In genomic region chr3:43774799-43775198, GRCh38 we compare ENCODE assay signal across 19 cellular contexts.
DNase-seq lines count a peak whose midpoint lies in the region; ATAC-seq, FAIRE-seq and TF ChIP-seq lines count a peak whose summit lies in the region.
"Had no signal": no experiment of that assay in that cellular context is flagged by ENCODE, and none has a peak within 500 bp of the region (broad histone marks: within the 10 kb centered on the region; RNA-seq: fewer than 3 reads in every experiment).

No MANE protein-coding gene starts in this region.

- H4K8ac ChIP-seq in H1 (ENCODE audit: extremely low read depth, insufficient read depth, low read length) = no peak overlapping the region; the same call in 1 of the 2 replicates
- no peak overlapping the region for H4K8ac ChIP-seq in neuronal stem cell (ENCODE audit: low read depth, low read length)

- no peak overlapping the region for H3K4ac ChIP-seq in H1 (replicated peaks; ENCODE audit: insufficient read length, low read depth, low read length)
- no peak overlapping the region for H3K4ac ChIP-seq in neuronal stem cell (ENCODE audit: low read length)

- in situ Hi-C loops in HAP-1 (cut with MboI; ENCODE audit: low sequenced_read_pairs) = no loop called here

- no peaks in the 10 kb centered on the region for H4K20me1 ChIP-seq in H1 (replicated peaks in 1 of 2; ENCODE audit: control insufficient read depth in 1 of 2, insufficient read depth in 2 of 2, low read length in 2 of 2)
- H4K20me1 ChIP-seq: BLaER1 had no signal

- no peak overlapping the region for H4K91ac ChIP-seq in H1 (replicated peaks; ENCODE audit: insufficient read length, low read length)
- no peak overlapping the region for H4K91ac ChIP-seq in neuronal stem cell (ENCODE audit: low read depth, low read length, poor library complexity)

- no peak overlapping the region for H2AFZ ChIP-seq in H1 (ENCODE audit: low read length)
- no peak overlapping the region for H2AFZ ChIP-seq in neuronal stem cell (ENCODE audit: low read length)
- H2AFZ ChIP-seq: GM23338 had no signal

- H3K9me3 ChIP-seq in H1 (ENCODE audit: insufficient read depth in 2 of 2, low read depth in 1 of 2, low read length in 1 of 2) = peaks cover 0 to 3% of the 10 kb centered on the region in 2 experiments; a peak in 1 of 4 replicates
- peaks cover 0 to 2% of the 10 kb centered on the region in 2 donors for H3K9me3 ChIP-seq in neuronal stem cell (replicated peaks in 1 of 2; ENCODE audit: control insufficient read depth in 2 of 2, insufficient read depth in 1 of 2, low read depth in 1 of 2, low read length in 2 of 2)
- no peaks in the 10 kb centered on the region for H3K9me3 ChIP-seq in HAP-1
- no peaks in the 10 kb centered on the region for H3K9me3 ChIP-seq in effector memory CD4-positive, alpha-beta T cell (ENCODE audit: control insufficient read depth, low read length)
- H3K9me3 ChIP-seq: Caco-2 had no signal

- H2AK5ac ChIP-seq in H1 (ENCODE audit: low read depth, low read length) = 0 out of 2 replicates have a peak overlapping the region, but pooled peaks have one; percentile 32
- H2AK5ac ChIP-seq in neuronal stem cell (ENCODE audit: low read depth, low read length) = peak overlapping the region; percentile 22

- no peak overlapping the region for H2BK12ac ChIP-seq in H1 (ENCODE audit: low read depth, low read length)
- H2BK12ac ChIP-seq in neuronal stem cell (ENCODE audit: low read length) = no peak overlapping the region

- no peaks in the 10 kb centered on the region for H3K79me2 ChIP-seq in H1 (ENCODE audit: control insufficient read depth in 1 of 2, insufficient read depth in 2 of 2, low read length in 2 of 2)

- H2BK120ac ChIP-seq in H1 (replicated peaks; ENCODE audit: low read depth, low read length) = no peak overlapping the region
- no peak overlapping the region for H2BK120ac ChIP-seq in neuronal stem cell (ENCODE audit: low read depth, low read length)

- no peaks in the 10 kb centered on the region for H3K79me1 ChIP-seq in H1 (ENCODE audit: low read depth, low read length)
- no peaks in the 10 kb centered on the region for H3K79me1 ChIP-seq in neuronal stem cell (ENCODE audit: low read depth, low read length)

- H3K23ac ChIP-seq in H1 (ENCODE audit: insufficient read length) = no peak overlapping the region
- no peak overlapping the region for H3K23ac ChIP-seq in neuronal stem cell (ENCODE audit: low read depth, low read length, poor library complexity)

- no peak overlapping the region for H2BK5ac ChIP-seq in H1 (ENCODE audit: low read depth, low read length)
- no peak overlapping the region for H2BK5ac ChIP-seq in neuronal stem cell (ENCODE audit: low read length)

- H3K14ac ChIP-seq in H1 (ENCODE audit: insufficient read length) (no peak overlapping the region), neuronal stem cell (ENCODE audit: low read length) (no peak overlapping the region)

- TF ChIP-seq POLR2A in H1 (IDR thresholded peaks at IDR 0.05; ENCODE audit: control extremely low read depth in 1 of 2, low read depth in 2 of 2, low read length in 2 of 2) = no peak

- H3K9ac ChIP-seq in H1 (replicated peaks in 1 of 4; ENCODE audit: extremely low read depth in 1 of 4, low read depth in 3 of 4, low read length in 3 of 4) = no peak overlapping the region
- no peak overlapping the region for H3K9ac ChIP-seq in neuronal stem cell (ENCODE audit: low read depth, low read length, poor library complexity)
- H3K9ac ChIP-seq: BLaER1 had no signal

- TF ChIP-seq EP300 in H1 (IDR thresholded peaks at IDR 0.05; ENCODE audit: borderline replicate concordance in 1 of 2, low read depth in 2 of 2, low read length in 2 of 2) = no peak

- ATAC-seq in GM21526 (IDR thresholded peaks at IDR 0.05; ENCODE audit: low FRiP score, unreplicated experiment) = no peak
- ATAC-seq in activated CD4-positive, CD25-positive, alpha-beta regulatory T cell treated with anti-CD3 and anti-CD28 coated beads, Interleukin-2, amount 50 U/mL, for 24 hours = no peak
- ATAC-seq: CD8-positive, alpha-beta T cell; GM23338 had no signal

- H3K27ac ChIP-seq in H1 (ENCODE audit: low read depth, low read length) (no peak overlapping the region), neuronal stem cell (replicated peaks; ENCODE audit: low read length) (no peak overlapping the region)
- no peak overlapping the region for H3K27ac ChIP-seq in effector memory CD4-positive, alpha-beta T cell (ENCODE audit: insufficient read depth, low read length, poor library complexity, severe bottlenecking)
- H3K27ac ChIP-seq: BLaER1, C4-2B had no signal

- WGBS in H1 (ENCODE audit: extremely low coverage in 1 of 2, insufficient coverage in 1 of 2, insufficient read length in 1 of 2, insufficient replicate concordance in 2 of 2, low coverage in 1 of 2, low lambda C conversion rate in 2 of 2, missing lambda C conversion rate in 1 of 2), 2 experiments = 92% methylated on average over 4 of the region's 4 CpGs; no CpG with 5 or more reads in 1 of the 2 experiments
- whole genome bisulfite sequencing in neuronal stem cell (ENCODE audit: extremely low coverage in 2 of 2, insufficient read length in 2 of 2, insufficient replicate concordance in 1 of 2), 2 donors = no CpG with 5 or more reads among the region's 4 CpGs

- CTCF ChIA-PET in H1 (lab: Charles Lee; ENCODE audit: partially characterized antibody) = no interaction called here

- no peak overlapping the region for H4K5ac ChIP-seq in H1 (ENCODE audit: insufficient read length, low read depth, low read length)

- no peak for FAIRE-seq in H1 (lab: Jason Lieb, UNC)
- FAIRE-seq: G401.6, GM12892, H54 had no signal

- H3K4me2 ChIP-seq in H1 (ENCODE audit: insufficient read depth in 1 of 2, low read depth in 2 of 2, low read length in 2 of 2) (no peak overlapping the region), neuronal stem cell (ENCODE audit: insufficient read depth, low read length, poor library complexity, severe bottlenecking) (no peak overlapping the region)
- H3K4me2 ChIP-seq: BLaER1, GM23338 had no signal

- POLR2A ChIA-PET in H1 (lab: Charles Lee; ENCODE audit: partially characterized antibody) = no interaction called here

- H3K4me3 ChIP-seq in H1 (ENCODE audit: extremely low read depth in 1 of 4, insufficient read depth in 2 of 4, low read depth in 3 of 4, low read length in 4 of 4) = no peak overlapping the region
- no peak overlapping the region for H3K4me3 ChIP-seq in neuronal stem cell (ENCODE audit: low read length in 2 of 2)
- no peak overlapping the region for H3K4me3 ChIP-seq in HAP-1
- H3K4me3 ChIP-seq in effector memory CD4-positive, alpha-beta T cell (ENCODE audit: insufficient read depth, low read depth, low read length, poor library complexity, severe bottlenecking) = no peak overlapping the region
- H3K4me3 ChIP-seq: BLaER1, GM23338 had no signal

- H3K27me3 ChIP-seq in H1 (replicated peaks in 1 of 4; ENCODE audit: control insufficient read depth in 3 of 4, extremely low read depth in 1 of 4, insufficient read depth in 3 of 4, low read length in 3 of 4) (peaks cover 0 to 2% (median 0%) of the 10 kb centered on the region in 4 experiments; a peak in 3 of 7 replicates), neuronal stem cell (ENCODE audit: control insufficient read depth in 3 of 3, insufficient read depth in 3 of 3, low read depth in 1 of 3, low read length in 3 of 3) (peaks cover 0 to 3% (median 0%) of the 10 kb centered on the region in 3 experiments), HAP-1 (ENCODE audit: low read depth) (no peaks in the 10 kb centered on the region)
- no peaks in the 10 kb centered on the region for H3K27me3 ChIP-seq in effector memory CD4-positive, alpha-beta T cell (replicated peaks; ENCODE audit: control insufficient read depth, insufficient read depth, low read length, poor library complexity, severe bottlenecking)
- H3K27me3 ChIP-seq: BLaER1 had no signal

- DNase-seq in H1 (ENCODE audit: low read depth in 1 of 2, low spot score in 2 of 2) (no peak), inferior parietal cortex (ENCODE audit: extremely low spot score) (peak; percentile 15), neuronal stem cell (ENCODE audit: low spot score) (no peak), HAP-1 (ENCODE audit: low spot score in 2 of 2) (no peak)
- DNase-seq in effector memory CD4-positive, alpha-beta T cell = no peak
- DNase-seq: Caco-2; CD4-positive, CD25-positive, alpha-beta regulatory T cell; CD8-positive, alpha-beta T cell; DMS153; DND-41; HCEC 1CT had no signal

- TF ChIP-seq RAD21 in H1 (IDR thresholded peaks at IDR 0.05 in 1 of 2, conservative IDR thresholded peaks at IDR 0.05 in 1 of 2; ENCODE audit: low read depth in 2 of 2, low read length in 2 of 2) = no peak

- H3K36me3 ChIP-seq in H1 (ENCODE audit: control insufficient read depth in 2 of 4, insufficient read depth in 4 of 4, low read length in 3 of 4) = no peaks in the 10 kb centered on the region
- no peaks in the 10 kb centered on the region for H3K36me3 ChIP-seq in neuronal stem cell (replicated peaks in 1 of 2; ENCODE audit: control insufficient read depth in 2 of 2, insufficient read depth in 2 of 2, low read length in 2 of 2)
- no peaks in the 10 kb centered on the region for H3K36me3 ChIP-seq in HAP-1 (replicated peaks)
- H3K36me3 ChIP-seq in effector memory CD4-positive, alpha-beta T cell (ENCODE audit: control insufficient read depth, insufficient read depth, low read length) = no peaks in the 10 kb centered on the region
- H3K36me3 ChIP-seq: BLaER1 had no signal

- no peak for TF ChIP-seq CTCF in H1 (IDR thresholded peaks at IDR 0.05; ENCODE audit: control extremely low read depth in 1 of 3, insufficient read depth in 1 of 3, low read depth in 1 of 3, low read length in 3 of 3)

- no peaks in the 10 kb centered on the region; the same call in 1 of the 2 replicates for H3K23me2 ChIP-seq in H1 (ENCODE audit: low read depth, low read length)

- no peak overlapping the region for H3K18ac ChIP-seq in H1 (ENCODE audit: extremely low read depth, low read length)
- peak overlapping the region; percentile 44 for H3K18ac ChIP-seq in neuronal stem cell (ENCODE audit: low read length)

- H2BK15ac ChIP-seq in H1 (ENCODE audit: low read length) (no peak overlapping the region), neuronal stem cell (ENCODE audit: low read length) (no peak overlapping the region)

- H3K4me1 ChIP-seq in H1 (replicated peaks in 1 of 4; ENCODE audit: control insufficient read depth in 3 of 4, insufficient read depth in 4 of 4, low read length in 3 of 4) (peaks cover 0 to 7% (median 1%) of the 10 kb centered on the region in 4 experiments; a peak in 2 of 7 replicates), neuronal stem cell (ENCODE audit: control insufficient read depth in 2 of 2, insufficient read depth in 1 of 2, low read depth in 1 of 2, low read length in 2 of 2) (peaks cover 0 to 9% of the 10 kb centered on the region in 2 donors), HAP-1 (no peaks in the 10 kb centered on the region)
- peaks cover 9% of the 10 kb centered on the region for H3K4me1 ChIP-seq in effector memory CD4-positive, alpha-beta T cell (ENCODE audit: control insufficient read depth, insufficient read depth, low read length, poor library complexity, severe bottlenecking)

- H2BK20ac ChIP-seq in H1 (ENCODE audit: low read length) = no peak overlapping the region

- H3K56ac ChIP-seq in H1 (replicated peaks; ENCODE audit: insufficient read length, low read depth, low read length) = no peak overlapping the region

TF ChIP-seq in H1, 55 proteins besides CTCF, POLR2A, EP300 and RAD21 (continues in another document):
- no peak for TF ChIP-seq CBX8 (IDR thresholded peaks at IDR 0.05; ENCODE audit: borderline replicate concordance, low read depth, low read length)
- no peak for TF ChIP-seq CREB1 (IDR thresholded peaks at IDR 0.05)
